ENCODE assay signal across 13 cellular contexts in genomic region chr21:18142639-18143038, GRCh38.
DNase-seq lines count a peak whose midpoint lies in the region; ATAC-seq lines count a peak whose summit lies in the region.
"Had no signal": no experiment of that assay in that cellular context is flagged by ENCODE, and none has a peak within 500 bp of the region (broad histone marks: within the 10 kb centered on the region; RNA-seq: fewer than 3 reads in every experiment).

No MANE protein-coding gene starts in this region.

- ATAC-seq in HG02870 (IDR thresholded peaks at IDR 0.05; ENCODE audit: unreplicated experiment) = no peak
- ATAC-seq in GM18861 (IDR thresholded peaks at IDR 0.05; ENCODE audit: unreplicated experiment) = no peak
- ATAC-seq: K562 had no signal

- DNase-seq in NCI-H1092 (lab: John Stamatoyannopoulos, UW) (peak; percentile 4), NCI-H1436 treated with DMSO at 0.1 percent for 48 hours (lab: John Stamatoyannopoulos, UW) (peak; percentile 20), NCI-H748 (lab: John Stamatoyannopoulos, UW; ENCODE audit: unreplicated experiment) (peak; percentile 87), medulla oblongata (ENCODE audit: extremely low spot score) (peak; percentile 21), mesenteric fat pad (ENCODE audit: low spot score) (no peak), DMS153 treated with DMSO at 0.1 percent for 48 hours (lab: John Stamatoyannopoulos, UW; ENCODE audit: unreplicated experiment) (no peak)
- DNase-seq: ACHN; CD4-positive, alpha-beta T cell; NCI-H526; SJCRH30 had no signal

Comparison
In these comparisons a context has a peak if more than half of its experiments do, and no peak if none do; other contexts are left out.
1. DNase-seq: peak in NCI-H1092 (single experiment), NCI-H1436 treated with DMSO at 0.1 percent for 48 hours (single experiment), NCI-H748 (single experiment) and medulla oblongata (single experiment); none in mesenteric fat pad (single experiment) and DMS153 treated with DMSO at 0.1 percent for 48 hours (single experiment).